ENCODE assay signal across 7 cellular contexts in the genomic region with DNA sequence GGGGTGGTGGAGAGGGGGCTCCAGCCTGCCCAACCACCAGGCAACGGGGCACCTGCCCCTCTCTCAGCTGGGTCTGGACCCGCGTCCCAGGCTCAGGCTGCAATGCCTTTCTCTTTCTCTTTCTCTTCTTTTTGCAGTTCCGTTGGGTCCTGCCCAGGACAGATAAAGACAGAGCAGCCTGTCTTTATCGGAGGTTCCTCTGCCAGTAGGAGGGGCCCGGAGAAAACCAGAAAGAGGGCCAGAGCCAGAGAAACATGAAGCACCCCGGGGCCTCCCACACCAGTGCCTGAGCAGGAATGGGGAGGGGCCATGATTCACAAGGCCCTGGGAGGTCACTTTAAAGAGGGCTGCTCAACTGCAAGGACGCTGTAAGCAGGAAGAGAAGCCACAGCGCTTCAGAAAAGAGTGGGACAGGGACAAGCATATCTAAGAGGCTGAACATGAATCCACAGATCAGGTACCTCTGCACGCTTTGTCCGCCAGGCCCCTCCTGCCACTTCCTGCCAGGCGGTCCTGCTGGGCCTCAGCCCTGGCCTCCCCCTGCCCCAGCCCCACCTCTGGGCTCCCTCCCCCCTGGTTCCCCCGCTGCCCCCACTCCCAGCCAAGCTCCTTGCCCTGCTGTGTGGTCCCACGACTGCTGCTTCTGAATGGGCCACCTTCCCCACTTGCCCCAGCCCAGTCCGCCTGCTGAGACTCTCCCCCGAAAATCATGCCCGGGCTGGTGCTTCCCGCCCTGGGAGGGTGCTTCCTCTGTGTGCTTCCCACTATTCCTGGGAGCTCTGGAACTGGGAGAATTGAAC. TPM values are rescaled to one million over a fixed set of nuclear protein-coding genes. Genes with fewer than 3 reads are reported as not detected.
DNase-seq lines count a peak whose midpoint lies in the region; ATAC-seq and TF ChIP-seq lines count a peak whose summit lies in the region.

A gene (plus strand): TSS at position 335 of the 800 bp plus-strand sequence. CDS start 106 bp downstream, at position 441.

- peak within 1 kb of the TSS; percentile 53 for H3K4me2 ChIP-seq in OCI-LY7 (ENCODE audit: low read length)

- intact Hi-C loops in OCI-LY7 (cut with micrococcal nuclease; ENCODE audit: unreplicated experiment), result loop anchor here (2.0 to 5.0 kb wide), 2 partner anchors 53 to 101 kb away; no protein-coding TSS in a partner anchor

- H3K4me1 ChIP-seq in OCI-LY7 (ENCODE audit: insufficient read depth, low read length, poor library complexity, severe bottlenecking) (peaks cover 34% of the 10 kb centered on the region), muscle layer of duodenum (ENCODE audit: control insufficient read depth in 1 of 2, insufficient read depth in 2 of 2, low read length in 2 of 2) (peaks cover 2 to 15% of the 10 kb centered on the region in 2 donors)

- DNase-seq in OCI-LY7 (ENCODE audit: low spot score), result peak; percentile 70
- DNase-seq in activated CD8-positive, alpha-beta memory T cell treated with anti-CD3 and anti-CD28 coated beads, Interleukin-2, amount 50 U/mL, for 4 hours, result peak; percentile 76
- peak; percentile 18 for DNase-seq in epithelial cell of proximal tubule (ENCODE audit: low read depth)
- peak; percentile 68 to 87 for DNase-seq in stimulated activated CD8-positive, alpha-beta memory T cell treated with anti-CD3 and anti-CD28 coated beads, Interleukin-7, amount 100 ng/mL, for 48 hours (ENCODE audit: extremely low read depth in 1 of 2, low read depth in 1 of 2)

- peak within 1 kb of the TSS; percentile 93 for H2AFZ ChIP-seq in OCI-LY7 (ENCODE audit: low read length)

- no peaks in the 10 kb centered on the region for H3K27me3 ChIP-seq in muscle layer of duodenum (ENCODE audit: low read depth, low read length)

- H3K27ac ChIP-seq in OCI-LY7 (ENCODE audit: low read depth, low read length, poor library complexity, severe bottlenecking), result peak within 1 kb of the TSS; percentile 56
- H3K27ac ChIP-seq in muscle layer of duodenum (ENCODE audit: low read length), result peak within 1 kb of the TSS; percentile 56

- H3K9me2 ChIP-seq in OCI-LY7 (ENCODE audit: insufficient read depth, low read length), result no peaks in the 10 kb centered on the region

- H3K9me3 ChIP-seq in OCI-LY7 (ENCODE audit: low read length) (no peaks in the 10 kb centered on the region), muscle layer of duodenum (ENCODE audit: control insufficient read depth in 1 of 2, low read length in 2 of 2) (no peaks in the 10 kb centered on the region)

- H3K36me3 ChIP-seq in OCI-LY7 (ENCODE audit: insufficient read depth, low read length), result no peaks in the 10 kb centered on the region
- H3K36me3 ChIP-seq in muscle layer of duodenum (ENCODE audit: control insufficient read depth in 1 of 2, insufficient read depth in 2 of 2, low read length in 2 of 2), result peaks cover 0 to 6% of the 10 kb centered on the region in 2 donors

- H4K20me1 ChIP-seq in OCI-LY7 (ENCODE audit: insufficient read depth, low read length), result no peaks in the 10 kb centered on the region

- CTCF ChIA-PET in OCI-LY7 (lab: Charles Lee; ENCODE audit: unreplicated experiment), result interaction anchor here (0.6 to 0.8 kb wide), 2 partner anchors 54 to 85 kb away, joined by 3 to 7 read pairs; no protein-coding TSS in a partner anchor

- peaks cover 5% of the 10 kb centered on the region; the same call in 1 of the 2 replicates for H3K79me2 ChIP-seq in OCI-LY7 (ENCODE audit: insufficient read depth, low read depth, low read length)

- H3K4me3 ChIP-seq in OCI-LY7 (ENCODE audit: low read depth, low read length, poor library complexity, severe bottlenecking) (peak within 1 kb of the TSS; percentile 61), epithelial cell of proximal tubule (ENCODE audit: low read depth, low read length) (peak within 1 kb of the TSS; percentile 62), muscle layer of duodenum (ENCODE audit: low read depth in 1 of 2, low read length in 2 of 2) (peak within 1 kb of the TSS; percentile 68 to 70)

- POLR2A ChIA-PET in OCI-LY7 (lab: Charles Lee), result interaction anchor here (0.6 to 1.0 kb wide), 4 partner anchors 35 to 135 kb away, joined by 3 to 5 read pairs (median 4); no protein-coding TSS in a partner anchor

- TF ChIP-seq CTCF in OCI-LY7 (conservative IDR thresholded peaks at IDR 0.05; ENCODE audit: low read length) (no peak), epithelial cell of proximal tubule (conservative IDR thresholded peaks at IDR 0.05; ENCODE audit: low read depth, low read length) (no peak)

- BruUV-seq in OCI-LY7 (replicated peaks; lab: Mats Ljungman, UMichigan), result no TSS peak

- ATAC-seq in GM18517 (IDR thresholded peaks at IDR 0.05; ENCODE audit: unreplicated experiment) (peak; percentile 79), HG02943 (IDR thresholded peaks at IDR 0.05; ENCODE audit: low read depth, unreplicated experiment) (peak; percentile 76)

RNA-seq across cellular contexts. Expression of the gene that starts here (rescaled TPM):
- total RNA-seq in OCI-LY7 (2014; rRNA removed; shearing (Covaris generic)), result 4.1 and 4.3 TPM in 2 replicates
- total RNA-seq in OCI-LY7 (2022), result 74.0 and 82.6 TPM in 2 replicates
- total RNA-seq in epithelial cell of proximal tubule, result 15.6 and 18.5 TPM in 2 replicates

Comparison
In these comparisons a context has a peak if more than half of its experiments do, and no peak if none do; other contexts are left out.
1. Peak in every context shown above with its lines: DNase-seq, ATAC-seq, H3K4me3 ChIP-seq and H3K27ac ChIP-seq.
2. DNase-seq: peak in every context shown above with its lines; median percentile 78 in stimulated activated CD8-positive, alpha-beta memory T cell treated with anti-CD3 and anti-CD28 coated beads, Interleukin-7, amount 100 ng/mL, for 48 hours; 76 in activated CD8-positive, alpha-beta memory T cell treated with anti-CD3 and anti-CD28 coated beads, Interleukin-2, amount 50 U/mL, for 4 hours; 70 in OCI-LY7; 18 in epithelial cell of proximal tubule.